ENCODE assay signal across 9 cellular contexts in the genomic region with DNA sequence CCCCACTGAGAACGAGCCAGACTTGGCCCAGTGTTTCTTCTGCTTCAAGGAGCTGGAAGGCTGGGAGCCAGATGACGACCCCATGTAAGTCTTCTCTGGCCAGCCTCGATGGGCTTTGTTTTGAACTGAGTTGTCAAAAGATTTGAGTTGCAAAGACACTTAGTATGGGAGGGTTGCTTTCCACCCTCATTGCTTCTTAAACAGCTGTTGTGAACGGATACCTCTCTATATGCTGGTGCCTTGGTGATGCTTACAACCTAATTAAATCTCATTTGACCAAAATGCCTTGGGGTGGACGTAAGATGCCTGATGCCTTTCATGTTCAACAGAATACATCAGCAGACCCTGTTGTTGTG. TPM values are rescaled to one million over a fixed set of nuclear protein-coding genes. Genes with fewer than 3 reads are reported as not detected.
DNase-seq lines count a peak whose midpoint lies in the region; ATAC-seq and TF ChIP-seq lines count a peak whose summit lies in the region.
"Had no signal": no experiment of that assay in that cellular context is flagged by ENCODE, and none has a peak within 500 bp of the region (broad histone marks: within the 10 kb centered on the region; RNA-seq: fewer than 3 reads in every experiment).

No MANE protein-coding gene starts in this region.

- H3K9me3 ChIP-seq in Panc1 (ENCODE audit: control insufficient read depth, insufficient read depth, low read depth, low read length) (no peaks in the 10 kb centered on the region), esophagus (ENCODE audit: control insufficient read depth in 2 of 2, insufficient read depth in 1 of 2, low read depth in 1 of 2, low read length in 1 of 2) (no peaks in the 10 kb centered on the region), psoas muscle (no peaks in the 10 kb centered on the region)

- DNase-seq in Panc1 (ENCODE audit: low read depth, low spot score), result no peak
- DNase-seq in psoas muscle, result no peak
- DNase-seq in HuH-7 (ENCODE audit: low spot score), result no peak
- no peak for DNase-seq in cortex of kidney (lab: John Stamatoyannopoulos, UW)
- DNase-seq in NCI-H345 treated with DMSO at 0.1 percent for 48 hours (lab: John Stamatoyannopoulos, UW; ENCODE audit: unreplicated experiment), result no peak
- DNase-seq in superior temporal gyrus (ENCODE audit: extremely low spot score), result no peak

- 9 to 10% methylated on average over 5 of the region's 5 CpGs for WGBS in esophagus, 2 donors
- 7 to 15% (median 12%) methylated on average over 5 of the region's 5 CpGs for WGBS in psoas muscle, 3 donors

- CTCF ChIA-PET in Panc1 (lab: Charles Lee), result no interaction called here

- peaks cover 5% of the 10 kb centered on the region for H3K36me3 ChIP-seq in Panc1 (ENCODE audit: control insufficient read depth, insufficient read depth, low read length)
- no peaks in the 10 kb centered on the region for H3K36me3 ChIP-seq in esophagus (ENCODE audit: control insufficient read depth in 2 of 2, insufficient read depth in 2 of 2, low read length in 1 of 2)
- no peaks in the 10 kb centered on the region for H3K36me3 ChIP-seq in psoas muscle (ENCODE audit: insufficient read depth in 1 of 2, low read depth in 1 of 2)

- no TSS peak for BruUV-seq in Panc1 (replicated peaks; lab: Mats Ljungman, UMichigan)

- peak overlapping the region; percentile 93 for H3K27ac ChIP-seq in Panc1 (ENCODE audit: low read length)
- no peak overlapping the region for H3K27ac ChIP-seq in esophagus (ENCODE audit: low read depth in 2 of 2, low read length in 1 of 2)
- H3K27ac ChIP-seq in psoas muscle, result no peak overlapping the region

- intact Hi-C loops in Panc1 (cut with micrococcal nuclease; ENCODE audit: unreplicated experiment), result no loop called here
- intact Hi-C loops in psoas muscle (cut with DNase I), result no loop called here

- POLR2A ChIA-PET in Panc1 (lab: Charles Lee), result interaction anchor here (0.7 kb wide), 1 partner anchor 39 kb away, joined by 7 read pairs; no protein-coding TSS in a partner anchor

- no peak for TF ChIP-seq CTCF in GM12875 (IDR thresholded peaks at IDR 0.05; ENCODE audit: borderline replicate concordance, insufficient read depth, low read depth, low read length)
- no peak for TF ChIP-seq CTCF in Panc1 (IDR thresholded peaks at IDR 0.05)
- no peak for TF ChIP-seq CTCF in psoas muscle (IDR thresholded peaks at IDR 0.05)

- ATAC-seq in Panc1 (peak; percentile 1; the same call in 1 of the 2 replicates), psoas muscle (no peak)

- H3K27me3 ChIP-seq in Panc1 (ENCODE audit: control insufficient read depth, insufficient read depth, low read length), result no peaks in the 10 kb centered on the region
- no peaks in the 10 kb centered on the region for H3K27me3 ChIP-seq in esophagus (ENCODE audit: control insufficient read depth in 1 of 2, insufficient read depth in 2 of 2, low read length in 2 of 2)
- no peaks in the 10 kb centered on the region for H3K27me3 ChIP-seq in psoas muscle (ENCODE audit: insufficient read depth in 3 of 3, low read length in 2 of 3)

- H3K4me1 ChIP-seq in Panc1 (ENCODE audit: control insufficient read depth, insufficient read depth, low read length) (0 out of 2 replicates have a peak, but pooled peaks cover 5% of the 10 kb centered on the region), esophagus (ENCODE audit: control insufficient read depth in 2 of 2, insufficient read depth in 2 of 2, low read length in 1 of 2) (peaks cover 0 to 3% of the 10 kb centered on the region in 2 donors), psoas muscle (no peaks in the 10 kb centered on the region)

- peak overlapping the region; percentile 83 for H3K4me3 ChIP-seq in GM12875 (ENCODE audit: low read depth, low read length)
- peak overlapping the region; percentile 58 to 74 for H3K4me3 ChIP-seq in Panc1 (ENCODE audit: low read depth in 2 of 2, low read length in 2 of 2)
- peak overlapping the region; percentile 45 to 56 for H3K4me3 ChIP-seq in esophagus (ENCODE audit: low read depth in 1 of 2, low read length in 2 of 2)
- peak overlapping the region; percentile 62 for H3K4me3 ChIP-seq in psoas muscle

- in situ Hi-C loops in Panc1 (cut with HindIII; ENCODE audit: low pct_unique_long_range_greater_than_20kb, low sequenced_read_pairs), result no loop called here

RNA-seq across cellular contexts. Expression of a gene that starts 0.6 kb away (rescaled TPM):
- total RNA-seq in Panc1 (2021; ENCODE audit: unreplicated experiment), result 119 TPM
- 53.0 TPM for polyA plus RNA-seq in Panc1 (2012; ENCODE audit: insufficient read length)
- 10 to 100 TPM in 1 of 2 donors, 1 to 10 TPM in 1; 8.0 to 17.6 TPM for polyA plus RNA-seq in esophagus
- total RNA-seq in psoas muscle, result under 1 TPM in 2 of 4 donors, not detected in 2; 0.12 to 0.34 TPM
- polyA plus RNA-seq in psoas muscle, result under 1 TPM; 0.06 to 0.96 (median 0.23) TPM

RNA-seq across cellular contexts. Expression of a gene that starts 16.7 kb away (rescaled TPM):
- total RNA-seq in Panc1 (2021; ENCODE audit: unreplicated experiment) (not detected), psoas muscle (not detected)
- not detected for polyA plus RNA-seq in Panc1 (2012; ENCODE audit: insufficient read length)
- polyA plus RNA-seq in esophagus (not detected), psoas muscle (not detected)
- total RNA-seq: SK-MEL-5 had no signal

RNA-seq across cellular contexts. Expression of a gene that starts 27.5 kb away (rescaled TPM):
- total RNA-seq in Panc1 (2021; ENCODE audit: unreplicated experiment), result 59.3 TPM
- 38.3 TPM for polyA plus RNA-seq in Panc1 (2012; ENCODE audit: insufficient read length)
- 10 to 100 TPM; 18.4 to 20.7 TPM for polyA plus RNA-seq in esophagus
- 10 to 100 TPM in 2 of 4 donors, 1 to 10 TPM in 2; 7.4 to 20.8 (median 12.1) TPM for total RNA-seq in psoas muscle
- 1 to 10 TPM; 8.1 to 9.9 (median 9.3) TPM for polyA plus RNA-seq in psoas muscle

RNA-seq across cellular contexts. Expression of a gene that starts 27.8 kb away (rescaled TPM):
- total RNA-seq in Panc1 (2021; ENCODE audit: unreplicated experiment) (153 TPM), psoas muscle (1 to 10 TPM in 3 of 4 donors, under 1 TPM in 1; 0.68 to 3.1 (median 2.3) TPM)
- polyA plus RNA-seq in Panc1 (2012; ENCODE audit: insufficient read length), result 97.2 TPM
- polyA plus RNA-seq in esophagus (10 to 100 TPM; 16.9 to 37.4 TPM), psoas muscle (1 to 10 TPM in 2 of 3 donors, under 1 TPM in 1; 0.88 to 1.5 (median 1.1) TPM)

RNA-seq across cellular contexts. Expression of a gene that starts 46.3 kb away (rescaled TPM):
- total RNA-seq in Panc1 (2021; ENCODE audit: unreplicated experiment), result 204 TPM
- 313 TPM for polyA plus RNA-seq in Panc1 (2012; ENCODE audit: insufficient read length)
- polyA plus RNA-seq in esophagus, result 10 to 100 TPM; 52.3 to 96.4 TPM
- 100 to 1,000 TPM; 134 to 313 (median 192) TPM for total RNA-seq in psoas muscle
- 100 to 1,000 TPM in 2 of 3 donors, 10 to 100 TPM in 1; 61.7 to 181 (median 120) TPM for polyA plus RNA-seq in psoas muscle

Comparison
In these comparisons a context has a peak if more than half of its experiments do, and no peak if none do; other contexts are left out.
1. RNA of a gene that starts 0.6 kb away (total RNA-seq): 119 TPM in Panc1 (single experiment); 0.12 to 0.34 TPM in psoas muscle; every median in the first group is over 10 times any median in the second.
2. Peak in every context shown above with its lines, with median percentiles within 50 percentile points of each other: H3K4me3 ChIP-seq.